1 cellular context compared by ENCODE assay signal in the genomic region with DNA sequence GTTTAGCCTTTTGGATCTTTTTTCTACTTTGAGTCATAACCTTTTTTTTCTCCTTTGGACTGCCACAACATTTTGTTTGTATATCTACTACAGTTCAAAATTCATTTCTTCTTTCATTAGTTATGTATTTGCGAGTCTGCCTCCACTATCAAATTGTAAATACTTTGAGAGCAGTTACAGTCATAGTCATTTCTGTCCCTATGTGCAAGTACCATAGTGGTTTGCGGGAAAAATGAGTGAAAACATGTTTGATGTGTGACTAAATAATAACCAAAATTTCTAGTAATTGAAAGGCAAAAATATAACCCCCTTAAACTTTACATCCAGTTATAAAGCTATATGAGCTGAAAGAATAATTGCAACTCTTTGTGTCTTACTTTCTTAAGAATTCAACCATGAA.
TF ChIP-seq lines count a peak whose summit lies in the region.

No MANE protein-coding gene starts in this region.

TF ChIP-seq in GM12878, 131 proteins besides CTCF, POLR2A, EP300 and RAD21 (continued from another document):
- TF ChIP-seq, protein P1, sequence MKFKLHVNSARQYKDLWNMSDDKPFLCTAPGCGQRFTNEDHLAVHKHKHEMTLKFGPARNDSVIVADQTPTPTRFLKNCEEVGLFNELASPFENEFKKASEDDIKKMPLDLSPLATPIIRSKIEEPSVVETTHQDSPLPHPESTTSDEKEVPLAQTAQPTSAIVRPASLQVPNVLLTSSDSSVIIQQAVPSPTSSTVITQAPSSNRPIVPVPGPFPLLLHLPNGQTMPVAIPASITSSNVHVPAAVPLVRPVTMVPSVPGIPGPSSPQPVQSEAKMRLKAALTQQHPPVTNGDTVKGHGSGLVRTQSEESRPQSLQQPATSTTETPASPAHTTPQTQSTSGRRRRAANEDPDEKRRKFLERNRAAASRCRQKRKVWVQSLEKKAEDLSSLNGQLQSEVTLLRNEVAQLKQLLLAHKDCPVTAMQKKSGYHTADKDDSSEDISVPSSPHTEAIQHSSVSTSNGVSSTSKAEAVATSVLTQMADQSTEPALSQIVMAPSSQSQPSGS (IDR thresholded peaks at IDR 0.05; ENCODE audit: low read length) = peak; percentile 33; the same call in 1 of the 2 replicates
- TF ChIP-seq FOXM1 (IDR thresholded peaks at IDR 0.05; ENCODE audit: low read depth, low read length) (peak; percentile 56; the same call in 1 of the 2 replicates), GABPA (IDR thresholded peaks at IDR 0.05; ENCODE audit: low read depth) (0 out of 2 replicates have a peak, but pooled peaks have one; percentile 27), SPI1 (IDR thresholded peaks at IDR 0.05; ENCODE audit: borderline replicate concordance, insufficient read depth, low read depth, low read length) (no peak), BMI1 (IDR thresholded peaks at IDR 0.05; ENCODE audit: borderline replicate concordance) (no peak), RUNX3 (IDR thresholded peaks at IDR 0.05; ENCODE audit: low read length) (peak; percentile 96), JUNB (IDR thresholded peaks at IDR 0.05) (peak; percentile 95), SREBF1 (IDR thresholded peaks at IDR 0.05; ENCODE audit: low read length) (no peak), TCF7 (IDR thresholded peaks at IDR 0.05; ENCODE audit: borderline replicate concordance) (peak; percentile 57; the same call in 1 of the 2 replicates), IRF4 (IDR thresholded peaks at IDR 0.05; ENCODE audit: low read depth, low read length) (peak; percentile 47; the same call in 1 of the 2 replicates), CREM (IDR thresholded peaks at IDR 0.05; ENCODE audit: low read depth) (peak; percentile 72; the same call in 1 of the 2 replicates), MEF2A (IDR thresholded peaks at IDR 0.05; ENCODE audit: insufficient read depth, low read depth, low read length) (0 out of 2 replicates have a peak, but pooled peaks have one; percentile 39), CREB1 (IDR thresholded peaks at IDR 0.05; ENCODE audit: low read depth) (peak; percentile 16; the same call in 1 of the 2 replicates), NFIC (IDR thresholded peaks at IDR 0.05; ENCODE audit: low read depth, low read length) (peak; percentile 83)
- TF ChIP-seq, protein P2, sequence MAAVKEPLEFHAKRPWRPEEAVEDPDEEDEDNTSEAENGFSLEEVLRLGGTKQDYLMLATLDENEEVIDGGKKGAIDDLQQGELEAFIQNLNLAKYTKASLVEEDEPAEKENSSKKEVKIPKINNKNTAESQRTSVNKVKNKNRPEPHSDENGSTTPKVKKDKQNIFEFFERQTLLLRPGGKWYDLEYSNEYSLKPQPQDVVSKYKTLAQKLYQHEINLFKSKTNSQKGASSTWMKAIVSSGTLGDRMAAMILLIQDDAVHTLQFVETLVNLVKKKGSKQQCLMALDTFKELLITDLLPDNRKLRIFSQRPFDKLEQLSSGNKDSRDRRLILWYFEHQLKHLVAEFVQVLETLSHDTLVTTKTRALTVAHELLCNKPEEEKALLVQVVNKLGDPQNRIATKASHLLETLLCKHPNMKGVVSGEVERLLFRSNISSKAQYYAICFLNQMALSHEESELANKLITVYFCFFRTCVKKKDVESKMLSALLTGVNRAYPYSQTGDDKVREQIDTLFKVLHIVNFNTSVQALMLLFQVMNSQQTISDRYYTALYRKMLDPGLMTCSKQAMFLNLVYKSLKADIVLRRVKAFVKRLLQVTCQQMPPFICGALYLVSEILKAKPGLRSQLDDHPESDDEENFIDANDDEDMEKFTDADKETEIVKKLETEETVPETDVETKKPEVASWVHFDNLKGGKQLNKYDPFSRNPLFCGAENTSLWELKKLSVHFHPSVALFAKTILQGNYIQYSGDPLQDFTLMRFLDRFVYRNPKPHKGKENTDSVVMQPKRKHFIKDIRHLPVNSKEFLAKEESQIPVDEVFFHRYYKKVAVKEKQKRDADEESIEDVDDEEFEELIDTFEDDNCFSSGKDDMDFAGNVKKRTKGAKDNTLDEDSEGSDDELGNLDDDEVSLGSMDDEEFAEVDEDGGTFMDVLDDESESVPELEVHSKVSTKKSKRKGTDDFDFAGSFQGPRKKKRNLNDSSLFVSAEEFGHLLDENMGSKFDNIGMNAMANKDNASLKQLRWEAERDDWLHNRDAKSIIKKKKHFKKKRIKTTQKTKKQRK (IDR thresholded peaks at IDR 0.05; ENCODE audit: low read depth, low read length) = no peak
- TF ChIP-seq, protein P3, sequence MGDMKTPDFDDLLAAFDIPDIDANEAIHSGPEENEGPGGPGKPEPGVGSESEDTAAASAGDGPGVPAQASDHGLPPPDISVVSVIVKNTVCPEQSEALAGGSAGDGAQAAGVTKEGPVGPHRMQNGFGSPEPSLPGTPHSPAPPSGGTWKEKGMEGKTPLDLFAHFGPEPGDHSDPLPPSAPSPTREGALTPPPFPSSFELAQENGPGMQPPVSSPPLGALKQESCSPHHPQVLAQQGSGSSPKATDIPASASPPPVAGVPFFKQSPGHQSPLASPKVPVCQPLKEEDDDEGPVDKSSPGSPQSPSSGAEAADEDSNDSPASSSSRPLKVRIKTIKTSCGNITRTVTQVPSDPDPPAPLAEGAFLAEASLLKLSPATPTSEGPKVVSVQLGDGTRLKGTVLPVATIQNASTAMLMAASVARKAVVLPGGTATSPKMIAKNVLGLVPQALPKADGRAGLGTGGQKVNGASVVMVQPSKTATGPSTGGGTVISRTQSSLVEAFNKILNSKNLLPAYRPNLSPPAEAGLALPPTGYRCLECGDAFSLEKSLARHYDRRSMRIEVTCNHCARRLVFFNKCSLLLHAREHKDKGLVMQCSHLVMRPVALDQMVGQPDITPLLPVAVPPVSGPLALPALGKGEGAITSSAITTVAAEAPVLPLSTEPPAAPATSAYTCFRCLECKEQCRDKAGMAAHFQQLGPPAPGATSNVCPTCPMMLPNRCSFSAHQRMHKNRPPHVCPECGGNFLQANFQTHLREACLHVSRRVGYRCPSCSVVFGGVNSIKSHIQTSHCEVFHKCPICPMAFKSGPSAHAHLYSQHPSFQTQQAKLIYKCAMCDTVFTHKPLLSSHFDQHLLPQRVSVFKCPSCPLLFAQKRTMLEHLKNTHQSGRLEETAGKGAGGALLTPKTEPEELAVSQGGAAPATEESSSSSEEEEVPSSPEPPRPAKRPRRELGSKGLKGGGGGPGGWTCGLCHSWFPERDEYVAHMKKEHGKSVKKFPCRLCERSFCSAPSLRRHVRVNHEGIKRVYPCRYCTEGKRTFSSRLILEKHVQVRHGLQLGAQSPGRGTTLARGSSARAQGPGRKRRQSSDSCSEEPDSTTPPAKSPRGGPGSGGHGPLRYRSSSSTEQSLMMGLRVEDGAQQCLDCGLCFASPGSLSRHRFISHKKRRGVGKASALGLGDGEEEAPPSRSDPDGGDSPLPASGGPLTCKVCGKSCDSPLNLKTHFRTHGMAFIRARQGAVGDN (IDR thresholded peaks at IDR 0.05) = no peak
